ENCODE assay signal across 11 cellular contexts in genomic region chr19:53981408-53981998, GRCh38. TPM values are rescaled to one million over a fixed set of nuclear protein-coding genes. Genes with fewer than 3 reads are reported as not detected.
DNase-seq lines count a peak whose midpoint lies in the region; ATAC-seq and TF ChIP-seq lines count a peak whose summit lies in the region.
"Had no signal": no experiment of that assay in that cellular context is flagged by ENCODE, and none has a peak within 500 bp of the region (broad histone marks: within the 10 kb centered on the region; RNA-seq: fewer than 3 reads in every experiment).

No MANE protein-coding gene starts in this region.

- no peaks in the 10 kb centered on the region for H3K9me3 ChIP-seq in ES-I3 (ENCODE audit: control insufficient read depth, insufficient read depth, low read length)
- H3K9me3 ChIP-seq in RWPE2 (ENCODE audit: severe bottlenecking) = no peaks in the 10 kb centered on the region
- H3K9me3 ChIP-seq in psoas muscle = no peaks in the 10 kb centered on the region

- H3K9ac ChIP-seq in ES-I3 (ENCODE audit: low read depth, low read length) = peak overlapping the region; percentile 51; the same call in 1 of the 2 replicates

- TF ChIP-seq CTCF in RWPE2 (IDR thresholded peaks at IDR 0.05; ENCODE audit: poor library complexity, severe bottlenecking) = no peak
- no peak for TF ChIP-seq CTCF in fibroblast of the aortic adventitia (IDR thresholded peaks at IDR 0.05; ENCODE audit: insufficient read depth, low read length)
- TF ChIP-seq CTCF in psoas muscle (IDR thresholded peaks at IDR 0.05) = no peak

- in situ Hi-C loops in KBM-7 (cut with MboI; ENCODE audit: low pct_unique_long_range_greater_than_20kb, low sequenced_read_pairs) = no loop called here

- H3K4me1 ChIP-seq in ES-I3 (ENCODE audit: insufficient read depth, low read length) (no peaks in the 10 kb centered on the region), RWPE2 (ENCODE audit: insufficient read depth, poor library complexity, severe bottlenecking) (no peaks in the 10 kb centered on the region), psoas muscle (peaks cover 9% of the 10 kb centered on the region)

- H3K4me3 ChIP-seq in RWPE2 (ENCODE audit: severe bottlenecking) (peak overlapping the region; percentile 52), fibroblast of the aortic adventitia (ENCODE audit: low read depth, low read length) (peak overlapping the region; percentile 58), psoas muscle (peak overlapping the region; percentile 62)

- 66 to 81% (median 70%) methylated on average over 13 to 17 of the region's 17 CpGs for WGBS in psoas muscle, 3 donors

- ATAC-seq in RWPE2 (ENCODE audit: low read depth) = no peak
- ATAC-seq in psoas muscle = no peak

- H3K36me3 ChIP-seq in ES-I3 (ENCODE audit: insufficient read depth, low read length) (no peaks in the 10 kb centered on the region), RWPE2 (ENCODE audit: low read depth) (no peaks in the 10 kb centered on the region), psoas muscle (ENCODE audit: insufficient read depth in 1 of 2, low read depth in 1 of 2) (no peaks in the 10 kb centered on the region)
- H3K36me3 ChIP-seq: SJSA1 had no signal

- H3K27ac ChIP-seq in RWPE2 (ENCODE audit: poor library complexity, severe bottlenecking) (peak overlapping the region; percentile 90), psoas muscle (peak overlapping the region; percentile 71)
- H3K27ac ChIP-seq: SJSA1 had no signal

- H3K27me3 ChIP-seq in RWPE2 (ENCODE audit: insufficient read depth, poor library complexity, severe bottlenecking) = no peaks in the 10 kb centered on the region
- peaks cover 0 to 14% (median 5%) of the 10 kb centered on the region in 3 donors for H3K27me3 ChIP-seq in psoas muscle (ENCODE audit: insufficient read depth in 3 of 3, low read length in 2 of 3)

- DNase-seq in RWPE2 (ENCODE audit: low spot score) (no peak), fibroblast of the aortic adventitia (ENCODE audit: low read depth) (no peak), psoas muscle (no peak), CD1c-positive myeloid dendritic cell (ENCODE audit: extremely low spot score) (no peak), KBM-7 (no peak)
- no peak for DNase-seq in activated CD4-positive, alpha-beta T cell treated with anti-CD3 and anti-CD28 coated beads for 48 hours
- DNase-seq: activated naive CD4-positive, alpha-beta T cell; NCI-H1048 had no signal

- intact Hi-C loops in psoas muscle (cut with DNase I) = loop anchor here (10.0 kb wide), 2 partner anchors 123 to 483 kb away; partner anchors contain the start of genes LENG9 (in 1 of the 2), NDUFA3 (in 1 of the 2) and OSCAR (in 1 of the 2)

RNA-seq across cellular contexts. Expression of gene CACNG6, which starts 9.9 kb away (rescaled TPM):
- 1.1 TPM in 1 of 2 replicates, not detected in the other for total RNA-seq in fibroblast of the aortic adventitia (ENCODE audit: low replicate concordance)
- 10 to 100 TPM; 18.4 to 33.1 (median 28.5) TPM for total RNA-seq in psoas muscle
- 10 to 100 TPM in 2 of 3 donors, 1 to 10 TPM in 1; 2.1 to 20.4 (median 19.0) TPM for polyA plus RNA-seq in psoas muscle
- total RNA-seq: cerebellum had no signal

RNA-seq across cellular contexts. Expression of gene CACNG8, which starts 18.8 kb away (rescaled TPM):
- 0.41 and 0.45 TPM in 2 replicates for total RNA-seq in fibroblast of the aortic adventitia (ENCODE audit: low replicate concordance)
- total RNA-seq in psoas muscle = under 1 TPM; 0.15 to 0.26 (median 0.17) TPM
- under 1 TPM; 0.04 to 0.42 (median 0.08) TPM for polyA plus RNA-seq in psoas muscle
- total RNA-seq: SJSA1 had no signal
